Comparison of ENCODE assay signal across 1 cellular context in genomic region chr15:70781236-70781635, GRCh38.
TF ChIP-seq lines count a peak whose summit lies in the region.

No MANE protein-coding gene starts in this region.

TF ChIP-seq in GM23338, 12 proteins besides CTCF, POLR2A, EP300 and RAD21:
- TF ChIP-seq ZNF462 (CRISPR knock-in tag; IDR thresholded peaks at IDR 0.05) (no peak), STAT1 (IDR thresholded peaks at IDR 0.05; ENCODE audit: unreplicated experiment) (no peak), NANOG (IDR thresholded peaks at IDR 0.05; ENCODE audit: borderline replicate concordance) (no peak), ETS1 (IDR thresholded peaks at IDR 0.05) (no peak), ZNF114 (CRISPR knock-in tag; IDR thresholded peaks at IDR 0.05) (no peak), EZH2phosphoT487 (IDR thresholded peaks at IDR 0.05; ENCODE audit: unreplicated experiment) (no peak), CREB1 (CRISPR knock-in tag; IDR thresholded peaks at IDR 0.05; ENCODE audit: low read depth) (no peak), REST (IDR thresholded peaks at IDR 0.05; ENCODE audit: unreplicated experiment) (no peak)
